Comparison of ENCODE assay signal across 8 cellular contexts in genomic region chr5:142770650-142771609, GRCh38. TPM values are rescaled to one million over a fixed set of nuclear protein-coding genes. Genes with fewer than 3 reads are reported as not detected.
DNase-seq lines count a peak whose midpoint lies in the region; ATAC-seq, FAIRE-seq and TF ChIP-seq lines count a peak whose summit lies in the region.

No MANE protein-coding gene starts in this region.

- H3K4me3 Mint-ChIP-seq in Caco-2 (ENCODE audit: unreplicated experiment) = peak overlapping the region; percentile 99

- FAIRE-seq in HTR-8/SVneo (lab: Jason Lieb, UNC) = peak; percentile 58

- CTCF ChIA-PET in Caco-2 (lab: Charles Lee) = interaction anchor here (0.6 to 4.2 kb wide), 22 partner anchors 9 to 118 kb away, joined by 3 to 63 read pairs (median 4); no protein-coding TSS in a partner anchor

- peaks cover 15% of the 10 kb centered on the region for H3K4me1 Mint-ChIP-seq in Caco-2 (ENCODE audit: low read depth, unreplicated experiment)

- DNase-seq in Caco-2 = peak; percentile 69 to 74
- DNase-seq in HTR-8/SVneo (ENCODE audit: insufficient read length, low spot score) = peak; percentile 45
- peak; percentile 24 to 64 for DNase-seq in SW 1271 (lab: John Stamatoyannopoulos, UW)
- peak; percentile 53 to 84 (median 82) for DNase-seq in right cardiac atrium
- peak; percentile 45 for DNase-seq in prostate gland (ENCODE audit: low spot score)
- DNase-seq in NCI-H128 (lab: John Stamatoyannopoulos, UW; ENCODE audit: unreplicated experiment) = no peak

- H3K4me3 ChIP-seq in Caco-2 (ENCODE audit: low read depth, low read length) (peak overlapping the region; percentile 98), right cardiac atrium (ENCODE audit: low read length) (peak overlapping the region; percentile 73), prostate gland (peak overlapping the region; percentile 74 to 77)

- peak; percentile 29 for ATAC-seq in GM21423 (IDR thresholded peaks at IDR 0.05; ENCODE audit: unreplicated experiment)
- ATAC-seq in right cardiac atrium = peak; percentile 22 to 28

- TF ChIP-seq POLR2A in prostate gland (IDR thresholded peaks at IDR 0.05) = peak; percentile 41

- no TSS peak for BruUV-seq in Caco-2 (replicated peaks; lab: Mats Ljungman, UMichigan)

- H3K27ac ChIP-seq in adipose tissue (ENCODE audit: low read depth, low read length) (peak overlapping the region; percentile 45), right cardiac atrium (ENCODE audit: low read length) (peak overlapping the region; percentile 90), prostate gland (peak overlapping the region; percentile 84 to 85)

- TF ChIP-seq CTCF in Caco-2 (IDR thresholded peaks at IDR 0.05; ENCODE audit: insufficient read depth in 1 of 2, low read depth in 1 of 2, low read length in 1 of 2, severe bottlenecking in 1 of 2, unreplicated experiment in 1 of 2) = peak in 1 of 2 experiments; percentile 61
- TF ChIP-seq CTCF in prostate gland (IDR thresholded peaks at IDR 0.05) = no peak

- POLR2A ChIA-PET in Caco-2 (lab: Charles Lee) = interaction anchor here (0.5 to 1.4 kb wide), 6 partner anchors 18 to 441 kb away, joined by 3 to 13 read pairs (median 3); no protein-coding TSS in a partner anchor

- H3K36me3 ChIP-seq in Caco-2 (ENCODE audit: control insufficient read depth, insufficient read depth, low read length) (no peaks in the 10 kb centered on the region; the same call in 1 of the 2 replicates), prostate gland (no peaks in the 10 kb centered on the region)

- no peaks in the 10 kb centered on the region for H3K4me1 ChIP-seq in Caco-2
- no peaks in the 10 kb centered on the region for H3K4me1 ChIP-seq in right cardiac atrium (ENCODE audit: control insufficient read depth, insufficient read depth, low read length)
- H3K4me1 ChIP-seq in prostate gland (replicated peaks) = no peaks in the 10 kb centered on the region

- no peaks in the 10 kb centered on the region for H3K27me3 Mint-ChIP-seq in Caco-2 (ENCODE audit: insufficient read depth, unreplicated experiment)

- H3K36me3 Mint-ChIP-seq in Caco-2 (ENCODE audit: insufficient read depth, unreplicated experiment) = peaks cover 12% of the 10 kb centered on the region

- H3K27me3 ChIP-seq in Caco-2 (replicated peaks; ENCODE audit: control insufficient read depth, insufficient read depth, low read length) (no peaks in the 10 kb centered on the region), right cardiac atrium (ENCODE audit: control insufficient read depth, insufficient read depth) (no peaks in the 10 kb centered on the region), prostate gland (replicated peaks; ENCODE audit: insufficient read depth) (no peaks in the 10 kb centered on the region)

- no peaks in the 10 kb centered on the region for H3K9me3 Mint-ChIP-seq in Caco-2 (ENCODE audit: unreplicated experiment)

- no peaks in the 10 kb centered on the region for H3K9me3 ChIP-seq in Caco-2
- H3K9me3 ChIP-seq in right cardiac atrium (ENCODE audit: control insufficient read depth, low read length) = no peaks in the 10 kb centered on the region
- H3K9me3 ChIP-seq in prostate gland = no peaks in the 10 kb centered on the region

- intact Hi-C loops in Caco-2 (cut with micrococcal nuclease; ENCODE audit: unreplicated experiment) = loop anchor here (1.0 kb wide), 5 partner anchors 25 to 109 kb away; no protein-coding TSS in a partner anchor
- intact Hi-C loops in right cardiac atrium (cut with DNase I) = loop anchor here (5.0 to 10.0 kb wide), 3 partner anchors 94 to 101 kb away; no protein-coding TSS in a partner anchor
- intact Hi-C loops in prostate gland (cut with DNase I) = loop anchor here (5.0 to 10.0 kb wide), 3 partner anchors 54 to 96 kb away; no protein-coding TSS in a partner anchor

- 1% methylated on average over 80 to 86 of the region's 86 CpGs for WGBS in adipose tissue, 3 donors
- WGBS in right cardiac atrium = under 1% methylated on average over 86 of the region's 86 CpGs
- WGBS in prostate gland = 1% methylated on average over 45 of the region's 86 CpGs

- peak overlapping the region; percentile 79 for H3K27ac Mint-ChIP-seq in Caco-2 (ENCODE audit: unreplicated experiment)

RNA-seq across cellular contexts. Expression of gene ARHGAP26, which starts 0.8 kb away (rescaled TPM):
- total RNA-seq in Caco-2 (2022) (74.6 and 79.8 TPM in 2 replicates), right cardiac atrium (10 to 100 TPM; 44.4 to 56.9 (median 47.8) TPM), prostate gland (10 to 100 TPM; 11.7 to 39.8 TPM)
- polyA plus RNA-seq in adipose tissue (1 to 10 TPM; 2.3 to 8.3 (median 6.5) TPM), right cardiac atrium (13.2 TPM)
